ENCODE assay signal across 1 cellular context in genomic region chr2:197215988-197216979, GRCh38.
TF ChIP-seq lines count a peak whose summit lies in the region.

No MANE protein-coding gene starts in this region.

TF ChIP-seq in GM12878, 131 proteins besides CTCF, POLR2A, EP300 and RAD21 (continued from another document):
- TF ChIP-seq, protein P1, sequence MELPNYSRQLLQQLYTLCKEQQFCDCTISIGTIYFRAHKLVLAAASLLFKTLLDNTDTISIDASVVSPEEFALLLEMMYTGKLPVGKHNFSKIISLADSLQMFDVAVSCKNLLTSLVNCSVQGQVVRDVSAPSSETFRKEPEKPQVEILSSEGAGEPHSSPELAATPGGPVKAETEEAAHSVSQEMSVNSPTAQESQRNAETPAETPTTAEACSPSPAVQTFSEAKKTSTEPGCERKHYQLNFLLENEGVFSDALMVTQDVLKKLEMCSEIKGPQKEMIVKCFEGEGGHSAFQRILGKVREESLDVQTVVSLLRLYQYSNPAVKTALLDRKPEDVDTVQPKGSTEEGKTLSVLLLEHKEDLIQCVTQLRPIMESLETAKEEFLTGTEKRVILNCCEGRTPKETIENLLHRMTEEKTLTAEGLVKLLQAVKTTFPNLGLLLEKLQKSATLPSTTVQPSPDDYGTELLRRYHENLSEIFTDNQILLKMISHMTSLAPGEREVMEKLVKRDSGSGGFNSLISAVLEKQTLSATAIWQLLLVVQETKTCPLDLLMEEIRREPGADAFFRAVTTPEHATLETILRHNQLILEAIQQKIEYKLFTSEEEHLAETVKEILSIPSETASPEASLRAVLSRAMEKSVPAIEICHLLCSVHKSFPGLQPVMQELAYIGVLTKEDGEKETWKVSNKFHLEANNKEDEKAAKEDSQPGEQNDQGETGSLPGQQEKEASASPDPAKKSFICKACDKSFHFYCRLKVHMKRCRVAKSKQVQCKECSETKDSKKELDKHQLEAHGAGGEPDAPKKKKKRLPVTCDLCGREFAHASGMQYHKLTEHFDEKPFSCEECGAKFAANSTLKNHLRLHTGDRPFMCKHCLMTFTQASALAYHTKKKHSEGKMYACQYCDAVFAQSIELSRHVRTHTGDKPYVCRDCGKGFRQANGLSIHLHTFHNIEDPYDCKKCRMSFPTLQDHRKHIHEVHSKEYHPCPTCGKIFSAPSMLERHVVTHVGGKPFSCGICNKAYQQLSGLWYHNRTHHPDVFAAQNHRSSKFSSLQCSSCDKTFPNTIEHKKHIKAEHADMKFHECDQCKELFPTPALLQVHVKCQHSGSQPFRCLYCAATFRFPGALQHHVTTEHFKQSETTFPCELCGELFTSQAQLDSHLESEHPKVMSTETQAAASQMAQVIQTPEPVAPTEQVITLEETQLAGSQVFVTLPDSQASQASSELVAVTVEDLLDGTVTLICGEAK (IDR thresholded peaks at IDR 0.05; ENCODE audit: borderline replicate concordance), result no peak
- TF ChIP-seq MEF2B (IDR thresholded peaks at IDR 0.05; ENCODE audit: partially characterized antibody, poor library complexity, severe bottlenecking), result peak; percentile 85
- no peak for TF ChIP-seq ZNF207 (IDR thresholded peaks at IDR 0.05; ENCODE audit: borderline replicate concordance)
- TF ChIP-seq SIN3A (IDR thresholded peaks at IDR 0.05; ENCODE audit: low read depth, low read length), result peak; percentile 7; the same call in 1 of the 2 replicates
- TF ChIP-seq PBX3 (IDR thresholded peaks at IDR 0.05; ENCODE audit: insufficient replicate concordance, low read depth, low read length), result no peak
- TF ChIP-seq, protein P2, sequence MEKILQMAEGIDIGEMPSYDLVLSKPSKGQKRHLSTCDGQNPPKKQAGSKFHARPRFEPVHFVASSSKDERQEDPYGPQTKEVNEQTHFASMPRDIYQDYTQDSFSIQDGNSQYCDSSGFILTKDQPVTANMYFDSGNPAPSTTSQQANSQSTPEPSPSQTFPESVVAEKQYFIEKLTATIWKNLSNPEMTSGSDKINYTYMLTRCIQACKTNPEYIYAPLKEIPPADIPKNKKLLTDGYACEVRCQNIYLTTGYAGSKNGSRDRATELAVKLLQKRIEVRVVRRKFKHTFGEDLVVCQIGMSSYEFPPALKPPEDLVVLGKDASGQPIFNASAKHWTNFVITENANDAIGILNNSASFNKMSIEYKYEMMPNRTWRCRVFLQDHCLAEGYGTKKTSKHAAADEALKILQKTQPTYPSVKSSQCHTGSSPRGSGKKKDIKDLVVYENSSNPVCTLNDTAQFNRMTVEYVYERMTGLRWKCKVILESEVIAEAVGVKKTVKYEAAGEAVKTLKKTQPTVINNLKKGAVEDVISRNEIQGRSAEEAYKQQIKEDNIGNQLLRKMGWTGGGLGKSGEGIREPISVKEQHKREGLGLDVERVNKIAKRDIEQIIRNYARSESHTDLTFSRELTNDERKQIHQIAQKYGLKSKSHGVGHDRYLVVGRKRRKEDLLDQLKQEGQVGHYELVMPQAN (conservative IDR thresholded peaks at IDR 0.05), result peak; percentile 39
